8 cellular contexts compared by ENCODE assay signal in genomic region chr2:94956797-94957391, GRCh38.
DNase-seq lines count a peak whose midpoint lies in the region; ATAC-seq and TF ChIP-seq lines count a peak whose summit lies in the region.

No MANE protein-coding gene starts in this region.

- DNase-seq in NCI-H2107 treated with DMSO at 0.1 percent for 48 hours (lab: John Stamatoyannopoulos, UW; ENCODE audit: unreplicated experiment) (peak; percentile 1), NCI-H2107 (lab: John Stamatoyannopoulos, UW) (no peak), HAP-1 (ENCODE audit: low spot score in 2 of 2) (peak; percentile 30 to 65), NCI-H146 treated with DMSO at 0.1 percent for 48 hours (lab: John Stamatoyannopoulos, UW; ENCODE audit: unreplicated experiment) (peak; percentile 6), fibroblast of villous mesenchyme (ENCODE audit: low read depth) (peak; percentile 22), psoas muscle (no peak), COR-L47 (lab: John Stamatoyannopoulos, UW) (no peak)
- peak; percentile 55 for DNase-seq in activated CD8-positive, alpha-beta T cell treated with anti-CD3 and anti-CD28 coated beads, Interleukin-2, amount 10 ng/mL, durations not matched to agents 7 days and 5 days

- H3K4me3 ChIP-seq in HAP-1 (no peak overlapping the region), fibroblast of villous mesenchyme (ENCODE audit: low read depth, low read length) (no peak overlapping the region), psoas muscle (no peak overlapping the region)

- POLR2A ChIA-PET in activated CD8-positive, alpha-beta T cell treated with anti-CD3 and anti-CD28 coated beads, Interleukin-2, amount 10 ng/mL, durations not matched to agents 7 days and 5 days (lab: Charles Lee) = no interaction called here

- no peak overlapping the region for H3K4me3 Mint-ChIP-seq in activated CD8-positive, alpha-beta T cell treated with anti-CD3 and anti-CD28 coated beads, Interleukin-2, amount 10 ng/mL, durations not matched to agents 7 days and 5 days

- no peaks in the 10 kb centered on the region for H3K9me3 ChIP-seq in HAP-1
- no peaks in the 10 kb centered on the region for H3K9me3 ChIP-seq in psoas muscle

- H3K4me1 ChIP-seq in HAP-1 (no peaks in the 10 kb centered on the region), psoas muscle (no peaks in the 10 kb centered on the region)

- H3K36me3 ChIP-seq in HAP-1 (replicated peaks) (no peaks in the 10 kb centered on the region), psoas muscle (ENCODE audit: insufficient read depth in 1 of 2, low read depth in 1 of 2) (no peaks in the 10 kb centered on the region)

- no peaks in the 10 kb centered on the region for H3K9me3 Mint-ChIP-seq in activated CD8-positive, alpha-beta T cell treated with anti-CD3 and anti-CD28 coated beads, Interleukin-2, amount 10 ng/mL, durations not matched to agents 7 days and 5 days (ENCODE audit: insufficient read depth)

- CTCF ChIA-PET in activated CD8-positive, alpha-beta T cell treated with anti-CD3 and anti-CD28 coated beads, Interleukin-2, amount 10 ng/mL, durations not matched to agents 7 days and 5 days (lab: Charles Lee) = interaction anchor here (0.7 to 2.5 kb wide), 24 partner anchors 9 to 208 kb away, joined by 3 to 14 read pairs (median 4); no protein-coding TSS in a partner anchor

- peaks cover 5% of the 10 kb centered on the region; the same call in 1 of the 2 replicates for H3K27me3 ChIP-seq in HAP-1 (ENCODE audit: low read depth)
- H3K27me3 ChIP-seq in psoas muscle (ENCODE audit: insufficient read depth in 3 of 3, low read length in 2 of 3) = peaks cover 0 to 13% (median 2%) of the 10 kb centered on the region in 3 donors

- WGBS in psoas muscle, 3 donors = 11 to 12% (median 12%) methylated on average over 6 of the region's 6 CpGs

- in situ Hi-C loops in HAP-1 (cut with MboI; ENCODE audit: low sequenced_read_pairs) = no loop called here

- H3K27me3 Mint-ChIP-seq in activated CD8-positive, alpha-beta T cell treated with anti-CD3 and anti-CD28 coated beads, Interleukin-2, amount 10 ng/mL, durations not matched to agents 7 days and 5 days (ENCODE audit: low read depth) = peaks cover 30% of the 10 kb centered on the region

- no peaks in the 10 kb centered on the region for H3K4me1 Mint-ChIP-seq in activated CD8-positive, alpha-beta T cell treated with anti-CD3 and anti-CD28 coated beads, Interleukin-2, amount 10 ng/mL, durations not matched to agents 7 days and 5 days (ENCODE audit: low read depth)

- TF ChIP-seq CTCF in fibroblast of villous mesenchyme (IDR thresholded peaks at IDR 0.05; ENCODE audit: insufficient read depth, low read depth, low read length) (peak; percentile 89), psoas muscle (IDR thresholded peaks at IDR 0.05) (peak; percentile 68)

- H3K27ac Mint-ChIP-seq in activated CD8-positive, alpha-beta T cell treated with anti-CD3 and anti-CD28 coated beads, Interleukin-2, amount 10 ng/mL, durations not matched to agents 7 days and 5 days = no peak overlapping the region

- intact Hi-C loops in psoas muscle (cut with DNase I) = no loop called here

- H3K27ac ChIP-seq in psoas muscle = no peak overlapping the region

- no peaks in the 10 kb centered on the region for H3K36me3 Mint-ChIP-seq in activated CD8-positive, alpha-beta T cell treated with anti-CD3 and anti-CD28 coated beads, Interleukin-2, amount 10 ng/mL, durations not matched to agents 7 days and 5 days (ENCODE audit: low read depth)

- ATAC-seq in activated CD8-positive, alpha-beta T cell treated with anti-CD3 and anti-CD28 coated beads, Interleukin-2, amount 10 ng/mL, durations not matched to agents 7 days and 5 days = peak; percentile 51
- ATAC-seq in psoas muscle = no peak

Comparison
In these comparisons a context has a peak if more than half of its experiments do, and no peak if none do; other contexts are left out.
1. DNase-seq: peak in NCI-H2107 treated with DMSO at 0.1 percent for 48 hours (single experiment), HAP-1 (2 of 2), NCI-H146 treated with DMSO at 0.1 percent for 48 hours (single experiment), activated CD8-positive, alpha-beta T cell treated with anti-CD3 and anti-CD28 coated beads, Interleukin-2, amount 10 ng/mL, durations not matched to agents 7 days and 5 days (single experiment) and fibroblast of villous mesenchyme (single experiment); none in NCI-H2107 (single experiment), psoas muscle (0 of 2) and COR-L47 (single experiment).